10 cellular contexts compared by ENCODE assay signal in genomic region chr10:75283150-75284096, GRCh38. TPM values are rescaled to one million over a fixed set of nuclear protein-coding genes. Genes with fewer than 3 reads are reported as not detected.
DNase-seq lines count a peak whose midpoint lies in the region; ATAC-seq, FAIRE-seq and TF ChIP-seq lines count a peak whose summit lies in the region.
"Had no signal": no experiment of that assay in that cellular context is flagged by ENCODE, and none has a peak within 500 bp of the region (broad histone marks: within the 10 kb centered on the region; RNA-seq: fewer than 3 reads in every experiment).

No MANE protein-coding gene starts in this region.

- FAIRE-seq in kidney (lab: Jason Lieb, UNC): no peak
- FAIRE-seq: bronchial epithelial cell had no signal

- DNase-seq in DMS 273 (lab: John Stamatoyannopoulos, UW; ENCODE audit: unreplicated experiment) (peak; percentile 44), DMS 273 treated with DMSO at 0.1 percent for 48 hours (lab: John Stamatoyannopoulos, UW) (no peak), chondrocyte (ENCODE audit: low spot score) (no peak), kidney (no peak), HK-2 (ENCODE audit: unreplicated experiment) (no peak), GM13977 (ENCODE audit: low spot score) (no peak)

- peaks cover 6 to 8% of the 10 kb centered on the region in 2 donors for H3K4me1 ChIP-seq in kidney (ENCODE audit: control insufficient read depth in 1 of 2, insufficient read depth in 1 of 2, low read depth in 1 of 2, low read length in 2 of 2)
- no peaks in the 10 kb centered on the region for H3K4me1 ChIP-seq in thymus (ENCODE audit: control insufficient read depth, insufficient read depth, low read length)

- H3K4me1 Mint-ChIP-seq in chondrocyte (ENCODE audit: low read depth): peaks cover 18% of the 10 kb centered on the region

- no peak for TF ChIP-seq CTCF in chondrocyte (IDR thresholded peaks at IDR 0.05)
- no peak for TF ChIP-seq CTCF in kidney (IDR thresholded peaks at IDR 0.05; ENCODE audit: borderline replicate concordance, extremely low read depth, insufficient read depth)
- TF ChIP-seq CTCF in GM13977 (IDR thresholded peaks at IDR 0.05; ENCODE audit: extremely low read depth, insufficient read depth, missing control alignments): no peak

- H3K4me3 ChIP-seq in kidney (ENCODE audit: low read length in 2 of 2): peak overlapping the region in 1 of 2 donors; percentile 32
- H3K4me3 ChIP-seq in thymus (ENCODE audit: low read length): no peak overlapping the region

- peak overlapping the region; percentile 61 for H3K4me3 Mint-ChIP-seq in chondrocyte (ENCODE audit: unreplicated experiment)

- H3K9ac ChIP-seq in kidney (ENCODE audit: low read length in 2 of 2): no peak overlapping the region

- H3K27ac Mint-ChIP-seq in chondrocyte (ENCODE audit: unreplicated experiment): peak overlapping the region; percentile 90

- H3K9me3 ChIP-seq in kidney (ENCODE audit: control insufficient read depth in 1 of 2, low read length in 2 of 2) (no peaks in the 10 kb centered on the region), thymus (ENCODE audit: control insufficient read depth) (no peaks in the 10 kb centered on the region)

- in situ Hi-C loops in GM13977 (cut with MboI; ENCODE audit: low pct_unique_long_range_greater_than_20kb, low sequenced_read_pairs, unreplicated experiment): no loop called here

- H3K36me3 ChIP-seq in kidney (ENCODE audit: control insufficient read depth in 1 of 2, insufficient read depth in 2 of 2, low read length in 2 of 2): no peaks in the 10 kb centered on the region
- H3K36me3 ChIP-seq in thymus (ENCODE audit: control insufficient read depth, insufficient read depth): no peaks in the 10 kb centered on the region

- H3K27ac ChIP-seq in kidney (ENCODE audit: low read depth in 2 of 2, low read length in 2 of 2) (peak overlapping the region; percentile 48 to 60), thymus (ENCODE audit: low read depth) (peak overlapping the region; percentile 1)
- H3K27ac ChIP-seq: 22Rv1 had no signal

- H3K36me3 Mint-ChIP-seq in chondrocyte (ENCODE audit: low read depth): no peaks in the 10 kb centered on the region

- 57% methylated on average over 21 of the region's 21 CpGs for WGBS in thymus

- H3K27me3 ChIP-seq in thymus (ENCODE audit: control insufficient read depth, insufficient read depth): no peaks in the 10 kb centered on the region

- peaks cover 4% of the 10 kb centered on the region for H3K27me3 Mint-ChIP-seq in chondrocyte (ENCODE audit: low read depth)

- ATAC-seq in GM18861 (IDR thresholded peaks at IDR 0.05; ENCODE audit: unreplicated experiment): no peak

- H3K9me3 Mint-ChIP-seq in chondrocyte (ENCODE audit: low read depth): peaks cover 3% of the 10 kb centered on the region

- intact Hi-C loops in kidney (cut with DNase I): no loop called here

RNA-seq across cellular contexts. Expression of gene COMTD1, which starts 47.7 kb away (rescaled TPM):
- total RNA-seq in chondrocyte: 12.8 to 15.7 TPM (median 13.2 TPM) in 3 replicates
- total RNA-seq in kidney: 26.6 TPM
- 65.3 TPM for polyA plus RNA-seq in kidney (ENCODE audit: insufficient read depth, low read depth, low replicate concordance)
- 40.7 TPM for polyA plus RNA-seq in thymus
